ENCODE assay signal across 8 cellular contexts in genomic region chr2:219279151-219279915, GRCh38. TPM values are rescaled to one million over a fixed set of nuclear protein-coding genes. Genes with fewer than 3 reads are reported as not detected.
DNase-seq lines count a peak whose midpoint lies in the region; ATAC-seq and TF ChIP-seq lines count a peak whose summit lies in the region.

DNAJB2 (plus strand) TSS chr2:219279366; CDS start chr2:219279834, 468 bp downstream.

- peak within 1 kb of the TSS; percentile 99 for H3K27ac ChIP-seq in AG04450 (ENCODE audit: low read depth, low read length)
- peak within 1 kb of the TSS; percentile 99 for H3K27ac ChIP-seq in smooth muscle cell (ENCODE audit: low read depth)

- peak within 1 kb of the TSS; percentile 88 for H3K4me3 Mint-ChIP-seq in WTC11

- CTCF ChIA-PET in AG04450 (lab: Charles Lee) (interaction anchor here (0.6 to 9.0 kb wide), 7 partner anchors 16 to 120 kb away, joined by 3 to 115 read pairs (median 19); partner anchors contain the start of genes GLB1L, STK16 and TUBA4B), WTC11 (lab: Charles Lee) (interaction anchor here (0.6 to 6.5 kb wide), 17 partner anchors 9 to 278 kb away, joined by 3 to 158 read pairs (median 4); partner anchors contain the start of genes GLB1L, STK16 and TUBA4A)

- H2AFZ ChIP-seq in smooth muscle cell (ENCODE audit: low read depth): no peak within 1 kb of the TSS

- TF ChIP-seq CTCF in AG04450 (IDR thresholded peaks at IDR 0.05; ENCODE audit: low read depth, low read length) (peak; percentile 10), WTC11 (IDR thresholded peaks at IDR 0.05) (no peak), cardiac fibroblast (IDR thresholded peaks at IDR 0.05; ENCODE audit: low read depth, low read length) (no peak), smooth muscle cell (IDR thresholded peaks at IDR 0.05; ENCODE audit: borderline replicate concordance, insufficient read depth, poor library complexity, severe bottlenecking) (peak; percentile 9)

- POLR2A ChIA-PET in AG04450 (lab: Yijun Ruan, JAX): interaction anchor here (0.6 to 2.9 kb wide), 14 partner anchors 11 to 204 kb away, joined by 3 to 11 read pairs (median 6); partner anchors contain the start of genes ABCB6, ANKZF1, ATG9A and DNPEP
- POLR2A ChIA-PET in WTC11 (lab: Charles Lee): interaction anchor here (1.2 to 3.0 kb wide), 7 partner anchors 16 to 219 kb away, joined by 4 to 21 read pairs (median 7); partner anchors contain the start of genes ABCB6, ANKZF1, ATG9A and GLB1L

- H3K27ac Mint-ChIP-seq in WTC11: peak within 1 kb of the TSS; percentile 96

- no peaks in the 10 kb centered on the region for H4K20me1 ChIP-seq in smooth muscle cell (ENCODE audit: low read depth)

- H3K27me3 Mint-ChIP-seq in WTC11 (ENCODE audit: low read depth): peaks cover 4% of the 10 kb centered on the region; the same call in 1 of the 2 replicates

- H3K36me3 Mint-ChIP-seq in WTC11: peaks cover 6% of the 10 kb centered on the region; the same call in 1 of the 2 replicates

- peak within 1 kb of the TSS; percentile 97 for H3K9ac ChIP-seq in smooth muscle cell (ENCODE audit: low read depth)

- H3K9me3 Mint-ChIP-seq in WTC11: no peaks in the 10 kb centered on the region

- peaks cover 18% of the 10 kb centered on the region for H3K4me1 ChIP-seq in smooth muscle cell (ENCODE audit: low read depth)

- no peaks in the 10 kb centered on the region for H3K36me3 ChIP-seq in smooth muscle cell (ENCODE audit: low read depth)

- DNase-seq in AG04450 (ENCODE audit: low read depth, low spot score): peak; percentile 99
- peak; percentile 98 for DNase-seq in NCI-H226
- DNase-seq in WTC11 (ENCODE audit: low spot score): peak; percentile 97
- DNase-seq in cardiac fibroblast (ENCODE audit: low read depth in 2 of 2): peak; percentile 99 to 100
- peak; percentile 98 for DNase-seq in iPS-NIHi7 (ENCODE audit: extremely low spot score)
- peak; percentile 95 for DNase-seq in smooth muscle cell (lab: John Stamatoyannopoulos, UW; ENCODE audit: unreplicated experiment)

- H3K27me3 ChIP-seq in AG04450 (ENCODE audit: control insufficient read depth, insufficient read depth, low read length) (no peaks in the 10 kb centered on the region), smooth muscle cell (ENCODE audit: low read depth) (no peaks in the 10 kb centered on the region)

- ATAC-seq in GM18909 (IDR thresholded peaks at IDR 0.05; ENCODE audit: poor library complexity, unreplicated experiment) (peak; percentile 88), HG03175 (IDR thresholded peaks at IDR 0.05; ENCODE audit: unreplicated experiment) (peak; percentile 82), WTC11 (peak; percentile 81)

- WGBS in smooth muscle cell (ENCODE audit: low lambda C conversion rate): 2% methylated on average over 30 of the region's 65 CpGs

- H3K79me2 ChIP-seq in smooth muscle cell (ENCODE audit: low read depth): no peaks in the 10 kb centered on the region

- H3F3A ChIP-seq in smooth muscle cell (ENCODE audit: low read depth): peaks cover 13% of the 10 kb centered on the region

- H3K4me3 ChIP-seq in AG04450 (ENCODE audit: low read depth, low read length) (peak within 1 kb of the TSS; percentile 83), cardiac fibroblast (replicated peaks in 1 of 2; ENCODE audit: low read depth in 2 of 2, low read length in 2 of 2) (peak within 1 kb of the TSS; percentile 65 to 66), smooth muscle cell (peak within 1 kb of the TSS; percentile 66)

- peaks cover 31% of the 10 kb centered on the region for H3K4me1 Mint-ChIP-seq in WTC11

- H3K9me3 ChIP-seq in AG04450 (ENCODE audit: control insufficient read depth, insufficient read depth, low read length) (no peaks in the 10 kb centered on the region), smooth muscle cell (replicated peaks; ENCODE audit: low read depth) (no peaks in the 10 kb centered on the region)

- H3K4me2 ChIP-seq in smooth muscle cell: peak within 1 kb of the TSS; percentile 85

TF ChIP-seq in WTC11, 78 proteins besides CTCF, POLR2A, EP300 and RAD21 (continues in another document):
- TF ChIP-seq FOXP4 (CRISPR knock-in tag; IDR thresholded peaks at IDR 0.05) (peak; percentile 71; the same call in 1 of the 2 replicates), E2F5 (CRISPR knock-in tag; IDR thresholded peaks at IDR 0.05) (peak; percentile 83), EMX1 (CRISPR knock-in tag; IDR thresholded peaks at IDR 0.05) (no peak), NFE2L1 (CRISPR knock-in tag; IDR thresholded peaks at IDR 0.05) (no peak), FOXP1 (CRISPR knock-in tag; IDR thresholded peaks at IDR 0.05; ENCODE audit: borderline replicate concordance) (no peak), ZNF317 (CRISPR knock-in tag; IDR thresholded peaks at IDR 0.05; ENCODE audit: borderline replicate concordance, low read depth) (0 out of 2 replicates have a peak, but pooled peaks have one; percentile 34), USF2 (CRISPR knock-in tag; IDR thresholded peaks at IDR 0.05) (0 out of 2 replicates have a peak, but pooled peaks have one; percentile 12), TEAD1 (CRISPR knock-in tag; IDR thresholded peaks at IDR 0.05) (peak; percentile 42; the same call in 1 of the 2 replicates), ZNF416 (CRISPR knock-in tag; IDR thresholded peaks at IDR 0.05) (no peak), GRHL2 (CRISPR knock-in tag; IDR thresholded peaks at IDR 0.05; ENCODE audit: insufficient replicate concordance, severe bottlenecking) (no peak), CREM (CRISPR knock-in tag; IDR thresholded peaks at IDR 0.05) (peak; percentile 74; the same call in 1 of the 2 replicates), ZNF425 (CRISPR knock-in tag; conservative IDR thresholded peaks at IDR 0.05) (no peak), HMGA2 (CRISPR knock-in tag; IDR thresholded peaks at IDR 0.05) (no peak), CDX4 (CRISPR knock-in tag; IDR thresholded peaks at IDR 0.05; ENCODE audit: borderline replicate concordance) (no peak), GTF2I (CRISPR knock-in tag; conservative IDR thresholded peaks at IDR 0.05) (no peak), SOX15 (CRISPR knock-in tag; IDR thresholded peaks at IDR 0.05) (no peak), MYBL2 (CRISPR knock-in tag; IDR thresholded peaks at IDR 0.05) (no peak), ZNF423 (CRISPR knock-in tag; IDR thresholded peaks at IDR 0.05) (peak; percentile 90)

RNA-seq across cellular contexts. Expression of gene DNAJB2, which starts in this region (rescaled TPM):
- polyA plus RNA-seq in AG04450 (2011; rRNA removed): 40.6 and 41.1 TPM in 2 replicates
- polyA minus RNA-seq in AG04450 (2011; rRNA and poly(A)+ RNA removed): 49.0 and 66.1 TPM in 2 replicates
- 36.1 to 42.8 TPM (median 40.3 TPM) in 3 replicates for total RNA-seq in WTC11 (2021)
- 37.2 and 52.4 TPM in 2 replicates for total RNA-seq in smooth muscle cell
- 14.3 and 24.2 TPM in 2 replicates for polyA plus RNA-seq in smooth muscle cell

Comparison
In these comparisons a context has a peak if more than half of its experiments do, and no peak if none do; other contexts are left out.
1. Peak in every context shown above with its lines: DNase-seq, ATAC-seq, H3K4me3 ChIP-seq and H3K27ac ChIP-seq.
2. CTCF ChIP-seq: peak in AG04450 (single experiment) and smooth muscle cell (single experiment); none in WTC11 (single experiment) and cardiac fibroblast (single experiment).